Comparison of ENCODE assay signal across 7 cellular contexts in the genomic region with DNA sequence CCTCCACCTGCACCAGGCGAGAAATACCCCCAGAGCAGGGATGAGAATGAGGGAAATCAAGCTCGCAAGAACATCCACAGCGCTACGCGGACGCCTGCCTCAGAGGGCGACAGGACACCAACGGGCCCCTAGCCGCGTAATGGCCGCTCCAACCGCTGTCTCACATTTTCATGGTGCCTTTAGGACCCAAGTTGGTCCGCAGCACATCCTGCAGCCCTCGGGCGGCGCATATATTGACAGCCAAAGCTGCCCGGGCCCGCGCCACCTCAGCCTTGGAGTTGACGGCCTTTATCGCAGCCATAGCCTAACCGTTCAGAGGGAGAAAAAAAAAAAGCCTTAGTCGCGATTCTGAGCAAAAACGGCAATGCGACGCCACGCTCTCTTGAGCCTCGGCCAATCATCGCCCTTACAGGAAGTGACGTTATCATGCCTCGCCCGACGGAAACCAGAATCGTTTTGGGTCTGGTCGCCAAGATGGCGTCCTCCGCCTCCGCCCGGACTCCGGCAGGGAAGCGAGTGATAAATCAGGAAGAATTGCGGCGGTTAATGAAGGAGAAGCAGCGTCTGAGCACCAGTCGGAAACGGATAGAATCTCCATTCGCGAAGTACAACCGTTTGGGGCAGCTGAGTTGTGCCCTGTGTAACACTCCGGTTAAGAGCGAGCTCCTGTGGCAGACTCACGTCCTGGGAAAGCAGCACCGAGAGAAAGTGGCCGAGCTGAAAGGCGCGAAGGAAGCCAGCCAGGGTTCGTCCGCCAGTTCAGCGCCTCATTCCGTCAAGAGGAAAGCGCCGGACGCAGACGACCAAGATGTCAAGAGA. TPM values are rescaled to one million over a fixed set of nuclear protein-coding genes. Genes with fewer than 3 reads are reported as not detected.
DNase-seq lines count a peak whose midpoint lies in the region; ATAC-seq and FAIRE-seq lines count a peak whose summit lies in the region.

Gene CCT6B (minus strand): TSS at position 368 of the 819 bp plus-strand sequence. CDS start 67 bp downstream, at position 301.
Gene ZNF830 (plus strand): TSS at position 448 of the 819 bp plus-strand sequence. CDS start 27 bp downstream, at position 475.

- DNase-seq in GM18507 (ENCODE audit: extremely low spot score, insufficient read length, low read depth) (peak; percentile 92), NCI-H2029 (lab: John Stamatoyannopoulos, UW) (peak; percentile 89), T-helper 9 cell (peak; percentile 86), astrocyte of the hippocampus (ENCODE audit: low read depth, low spot score) (peak; percentile 97), hippocampal formation (lab: John Stamatoyannopoulos, UW) (peak; percentile 87 to 91), renal cortical epithelial cell (ENCODE audit: low read depth) (peak; percentile 92)

- FAIRE-seq in GM18507 (lab: Jason Lieb, UNC), result peak; percentile 96

- ATAC-seq in HG02973 (IDR thresholded peaks at IDR 0.05; ENCODE audit: unreplicated experiment), result peak; percentile 82

RNA-seq across cellular contexts. Expression of gene CCT6B, which starts in this region (rescaled TPM):
- total RNA-seq in renal cortical epithelial cell, result 0.85 and 1.4 TPM in 2 replicates

RNA-seq across cellular contexts. Expression of gene ZNF830, which starts in this region (rescaled TPM):
- 9.6 and 16.6 TPM in 2 replicates for total RNA-seq in renal cortical epithelial cell

Comparison
In these comparisons a context has a peak if more than half of its experiments do, and no peak if none do; other contexts are left out.
1. Peak in every context shown above with its lines: DNase-seq and ATAC-seq.